ENCODE assay signal across 28 cellular contexts in the genomic region with DNA sequence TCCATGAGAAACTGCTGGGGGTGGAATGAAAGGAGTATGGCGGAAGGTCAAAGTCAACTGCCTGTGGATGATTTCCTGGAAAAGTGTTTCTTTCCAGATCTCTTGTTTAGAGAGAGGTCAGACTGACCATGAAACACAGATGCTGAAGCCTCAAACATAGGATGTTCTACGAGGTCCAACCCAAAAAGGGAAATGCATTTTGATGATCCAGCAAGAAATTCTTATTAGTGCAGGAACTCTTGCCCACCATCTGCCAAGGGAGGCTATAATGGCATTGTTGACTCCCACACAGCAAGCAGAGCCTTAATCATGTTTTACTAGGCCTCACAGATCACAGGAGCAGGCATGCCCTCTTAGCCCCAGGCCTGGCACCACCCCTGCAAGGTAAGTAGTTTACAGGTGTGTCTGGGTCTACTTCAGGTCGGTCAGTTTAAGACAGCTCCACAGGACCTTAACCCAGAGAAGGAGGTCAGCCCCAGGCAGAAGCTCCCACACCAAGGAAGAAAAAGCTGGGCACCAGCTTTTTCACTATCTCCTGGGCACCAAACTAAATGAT.
DNase-seq lines count a peak whose midpoint lies in the region; ATAC-seq, FAIRE-seq and TF ChIP-seq lines count a peak whose summit lies in the region.
"Had no signal": no experiment of that assay in that cellular context is flagged by ENCODE, and none has a peak within 500 bp of the region (broad histone marks: within the 10 kb centered on the region; RNA-seq: fewer than 3 reads in every experiment).

No MANE protein-coding gene starts in this region.

- peaks cover 8% of the 10 kb centered on the region for H3K9me3 Mint-ChIP-seq in osteocyte (ENCODE audit: unreplicated experiment)

- no peak overlapping the region for H3K4me3 Mint-ChIP-seq in osteocyte (ENCODE audit: unreplicated experiment)
- H3K4me3 Mint-ChIP-seq: CD4-positive, alpha-beta memory T cell; IgD-negative memory B cell had no signal

- H3K9me2 ChIP-seq in PC-3 (replicated peaks; ENCODE audit: low read length): no peaks in the 10 kb centered on the region

- no peaks in the 10 kb centered on the region for H4K20me1 ChIP-seq in PC-3 (ENCODE audit: low read length)

- H3K4me2 ChIP-seq in PC-3 (ENCODE audit: low read length): no peak overlapping the region

- CTCF ChIA-PET in PC-3 (lab: Charles Lee): no interaction called here

- H3K79me2 ChIP-seq in PC-3 (ENCODE audit: low read length): no peaks in the 10 kb centered on the region

- H3K36me3 ChIP-seq in PC-3 (ENCODE audit: low read depth, low read length) (no peaks in the 10 kb centered on the region), bronchial epithelial cell (ENCODE audit: control insufficient read depth, insufficient read depth, low read length) (no peaks in the 10 kb centered on the region)

- 0 out of 2 replicates have a peak overlapping the region, but pooled peaks have one; percentile 8 for H3K9ac ChIP-seq in PC-3 (ENCODE audit: low read length)

- H3K36me3 Mint-ChIP-seq in osteocyte (ENCODE audit: unreplicated experiment): peaks cover 5% of the 10 kb centered on the region
- H3K36me3 Mint-ChIP-seq: CD4-positive, alpha-beta memory T cell had no signal

- no peaks in the 10 kb centered on the region for H3K4me1 Mint-ChIP-seq in osteocyte (ENCODE audit: unreplicated experiment)
- H3K4me1 Mint-ChIP-seq: CD4-positive, alpha-beta memory T cell; IgD-negative memory B cell had no signal

- no peak overlapping the region for H3K4me3 ChIP-seq in PC-3 (ENCODE audit: low read length)
- H3K4me3 ChIP-seq in bronchial epithelial cell (ENCODE audit: low read depth, low read length): no peak overlapping the region
- H3K4me3 ChIP-seq: GM12878 had no signal

- no peaks in the 10 kb centered on the region for H3F3A ChIP-seq in PC-3 (ENCODE audit: low read length, unreplicated experiment)

- no peak overlapping the region for H3K27ac Mint-ChIP-seq in osteocyte (ENCODE audit: unreplicated experiment)
- H3K27ac Mint-ChIP-seq: CD4-positive, alpha-beta memory T cell; IgD-negative memory B cell had no signal

- H3K27me3 ChIP-seq in PC-3 (ENCODE audit: low read length): no peaks in the 10 kb centered on the region
- peaks cover 1% of the 10 kb centered on the region for H3K27me3 ChIP-seq in bronchial epithelial cell (ENCODE audit: control insufficient read depth, insufficient read depth, low read length)
- H3K27me3 ChIP-seq in foreskin keratinocyte: no peaks in the 10 kb centered on the region

- intact Hi-C loops in PC-3 (cut with micrococcal nuclease): no loop called here

- ATAC-seq in PC-3: no peak
- peak; percentile 18 for ATAC-seq in foreskin keratinocyte
- ATAC-seq: GM12878, Panc1 had no signal

- H3K4me1 ChIP-seq in PC-3 (ENCODE audit: insufficient read depth, low read length) (peaks cover 20% of the 10 kb centered on the region), foreskin keratinocyte (peaks cover 6% of the 10 kb centered on the region)

- POLR2A ChIA-PET in PC-3 (lab: Charles Lee; ENCODE audit: unreplicated experiment): no interaction called here

- no peak for DNase-seq in PC-3
- DNase-seq in bronchial epithelial cell (ENCODE audit: low read depth): peak; percentile 30
- DNase-seq in foreskin keratinocyte: peak in 1 of 2 donors; percentile 30
- peak; percentile 10 for DNase-seq in osteocyte (ENCODE audit: extremely low spot score, unreplicated experiment)
- no peak for DNase-seq in OCI-M1 (lab: John Stamatoyannopoulos, UW)
- no peak for DNase-seq in NCI-H226
- DNase-seq in stimulated activated CD4-positive, alpha-beta T cell treated with anti-CD3 and anti-CD28 coated beads, Interleukin-4, amount 100 ng/mL, for 1 hour: no peak
- DNase-seq: C1 segment of cervical spinal cord; Caco-2; CD4-positive, alpha-beta memory T cell; DMS 273 treated with DMSO at 0.1 percent for 48 hours; DMS79; EL; GDM1; HCEC 1CT; NCI-H1092; NCI-H1417 treated with DMSO at 0.1 percent for 48 hours; NCI-H1694 treated with DMSO at 0.1 percent for 48 hours; NCI-H2081; NCI-H2171; NCI-H524 treated with DMSO at 0.1 percent for 48 hours; NCI-H82; NK-92 treated with Interleukin-12 subunit alpha and Interleukin-12 subunit beta, amount 100 ng/mL, for 24 hours; SHP77 treated with DMSO at 0.1 percent for 48 hours had no signal

- no peak for TF ChIP-seq CTCF in PC-3 (conservative IDR thresholded peaks at IDR 0.05; ENCODE audit: low read depth, low read length)
- TF ChIP-seq CTCF in bronchial epithelial cell (IDR thresholded peaks at IDR 0.05; ENCODE audit: insufficient read depth, low read length, severe bottlenecking): no peak
- no peak for TF ChIP-seq CTCF in foreskin keratinocyte (conservative IDR thresholded peaks at IDR 0.05)
- TF ChIP-seq CTCF in osteocyte (IDR thresholded peaks at IDR 0.05): no peak

- H2AFZ ChIP-seq in PC-3 (ENCODE audit: low read length): no peak overlapping the region

- H3K27me3 Mint-ChIP-seq in osteocyte (ENCODE audit: unreplicated experiment): no peaks in the 10 kb centered on the region
- H3K27me3 Mint-ChIP-seq: IgD-negative memory B cell had no signal

- FAIRE-seq in bronchial epithelial cell (lab: Jason Lieb, UNC): no peak
- FAIRE-seq: GM12878, H1 had no signal

- no peaks in the 10 kb centered on the region for H3K9me3 ChIP-seq in PC-3 (ENCODE audit: low read length)
- H3K9me3 ChIP-seq: Caco-2 had no signal

- BruUV-seq in PC-3 (replicated peaks; lab: Mats Ljungman, UMichigan): no TSS peak

- H3K27ac ChIP-seq in PC-3 (ENCODE audit: low read length) (peak overlapping the region; percentile 85), foreskin keratinocyte (no peak overlapping the region)

Comparison
In these comparisons a context has a peak if more than half of its experiments do, and no peak if none do; other contexts are left out.
1. DNase-seq: peak in bronchial epithelial cell (single experiment) and osteocyte (single experiment); none in PC-3 (single experiment), OCI-M1 (single experiment), NCI-H226 (single experiment) and stimulated activated CD4-positive, alpha-beta T cell treated with anti-CD3 and anti-CD28 coated beads, Interleukin-4, amount 100 ng/mL, for 1 hour (single experiment).